27 cellular contexts compared by ENCODE assay signal in genomic region chr1:44471911-44472439, GRCh38.
"Had no signal": no experiment of that assay in that cellular context is flagged by ENCODE, and none has a peak within 500 bp of the region (broad histone marks: within the 10 kb centered on the region; RNA-seq: fewer than 3 reads in every experiment).

No MANE protein-coding gene starts in this region.

- H3K27me3 ChIP-seq: breast epithelium, MG63, SJSA1 had no signal

- H3K4me3 ChIP-seq: adrenal gland, MG63, SJSA1 had no signal

- H3K36me3 Mint-ChIP-seq: activated naive CD8-positive, alpha-beta T cell treated with anti-CD3 and anti-CD28 coated beads, Interleukin-2, amount 10 ng/mL, durations not matched to agents 7 days and 5 days had no signal

- ATAC-seq: activated CD8-positive, alpha-beta T cell treated with anti-CD3 and anti-CD28 coated beads for 36 hours; activated T-cell treated with anti-CD3 and anti-CD28 coated beads, Interleukin-2, amount 50 U/mL, for 72 hours; T-helper 17 cell had no signal

- H3K27ac Mint-ChIP-seq: activated CD8-positive, alpha-beta T cell treated with anti-CD3 and anti-CD28 coated beads for 36 hours; activated naive CD8-positive, alpha-beta T cell treated with anti-CD3 and anti-CD28 coated beads, Interleukin-2, amount 10 ng/mL, durations not matched to agents 7 days and 5 days; activated T-cell treated with anti-CD3 and anti-CD28 coated beads, Interleukin-2, amount 50 U/mL, for 72 hours; T-helper 17 cell had no signal

- H3K9me3 Mint-ChIP-seq: activated CD8-positive, alpha-beta T cell treated with anti-CD3 and anti-CD28 coated beads for 36 hours; activated naive CD8-positive, alpha-beta T cell treated with anti-CD3 and anti-CD28 coated beads, Interleukin-2, amount 10 ng/mL, durations not matched to agents 7 days and 5 days; activated T-cell treated with anti-CD3 and anti-CD28 coated beads, Interleukin-2, amount 50 U/mL, for 72 hours had no signal

- H3K36me3 ChIP-seq: adrenal gland, breast epithelium, MG63, SJSA1, WERI-Rb-1 had no signal

- H3K4me1 ChIP-seq: adrenal gland, breast epithelium, SJSA1 had no signal

- H3K27ac ChIP-seq: adrenal gland, KMS-11, SJSA1, WERI-Rb-1 had no signal

- FAIRE-seq: RCC 7860, TTC549 had no signal

- DNase-seq: activated CD4-positive, alpha-beta T cell treated with anti-CD3 and anti-CD28 coated beads for 4 hours; activated CD8-positive, alpha-beta memory T cell treated with anti-CD3 and anti-CD28 coated beads, Interleukin-2, amount 50 U/mL, for 4 hours; activated CD8-positive, alpha-beta T cell treated with anti-CD3 and anti-CD28 coated beads for 36 hours; activated naive CD4-positive, alpha-beta T cell treated with anti-CD3 and anti-CD28 coated beads, Interleukin-2, amount 50 U/mL, for 16 hours; activated naive CD8-positive, alpha-beta T cell treated with anti-CD3 and anti-CD28 coated beads, Interleukin-2, amount 10 ng/mL, durations not matched to agents 7 days and 5 days; activated T-cell treated with anti-CD3 and anti-CD28 coated beads, Interleukin-2, amount 50 U/mL, for 72 hours; adrenal gland; aorta; MV-4-11; NCI-H1092 treated with DMSO at 0.1 percent for 48 hours; NCI-H1417 treated with DMSO at 0.1 percent for 48 hours; NCI-H1694; NCI-H2029; NCI-H2107; NCI-H345; NCI-H510A; NCI-H69; SHP77; T-helper 17 cell; T1000; WERI-Rb-1 had no signal

- H3K4me3 Mint-ChIP-seq: activated CD8-positive, alpha-beta T cell treated with anti-CD3 and anti-CD28 coated beads for 36 hours had no signal

- H3K9me3 ChIP-seq: adrenal gland, breast epithelium, MG63, SJSA1 had no signal
